In the genomic region with DNA sequence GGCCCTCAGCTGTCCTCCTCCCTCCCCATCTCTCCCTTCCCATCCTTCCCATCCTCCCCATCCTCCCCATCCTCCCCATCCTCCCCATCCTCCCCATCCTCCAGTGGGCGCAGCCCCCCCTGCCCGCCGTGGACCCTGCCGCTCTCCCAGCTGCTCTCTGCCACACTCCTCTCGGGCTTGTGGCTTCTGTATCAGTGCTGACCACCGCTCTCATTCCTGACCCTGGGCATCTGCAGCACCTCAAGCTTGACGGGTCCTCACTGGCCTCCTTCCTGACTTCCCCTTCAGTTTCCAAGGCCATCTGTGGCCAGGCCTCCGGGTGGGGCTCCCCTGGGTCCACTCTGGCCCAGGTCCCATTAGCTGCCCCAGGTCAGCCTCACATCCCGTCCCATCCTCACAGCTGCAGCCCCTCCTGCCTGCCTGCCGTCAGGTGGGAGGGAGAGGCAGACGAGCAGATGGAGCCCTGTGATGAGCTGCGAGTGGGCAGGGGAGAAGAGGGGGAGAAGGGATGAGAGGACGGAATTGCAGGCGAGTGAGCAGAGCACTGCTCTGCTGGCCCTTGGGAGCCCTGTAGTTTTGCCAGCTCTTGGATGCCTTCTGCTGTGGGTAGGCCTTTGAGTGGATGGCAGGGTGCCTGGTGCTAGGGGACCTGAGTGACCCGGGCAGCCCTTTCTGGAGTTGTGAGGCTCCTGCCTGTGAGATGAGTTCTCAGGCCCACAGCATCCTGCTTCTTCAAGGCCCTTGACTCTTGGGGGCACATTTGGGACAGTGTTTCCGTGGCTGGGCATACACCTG, we compare ENCODE assay signal across 18 cellular contexts. TPM values are rescaled to one million over a fixed set of nuclear protein-coding genes. Genes with fewer than 3 reads are reported as not detected.
DNase-seq lines count a peak whose midpoint lies in the region; ATAC-seq, FAIRE-seq and TF ChIP-seq lines count a peak whose summit lies in the region.
"Had no signal": no experiment of that assay in that cellular context is flagged by ENCODE, and none has a peak within 500 bp of the region (broad histone marks: within the 10 kb centered on the region; RNA-seq: fewer than 3 reads in every experiment).

No MANE protein-coding gene starts in this region.

- TF ChIP-seq CTCF in sigmoid colon (IDR thresholded peaks at IDR 0.05) = no peak
- no peak for TF ChIP-seq CTCF in lower leg skin (IDR thresholded peaks at IDR 0.05)
- TF ChIP-seq CTCF in D721Med (IDR thresholded peaks at IDR 0.05; ENCODE audit: insufficient read depth, missing control alignments) = no peak

- no peak for FAIRE-seq in D721Med (lab: Jason Lieb, UNC)
- FAIRE-seq: G401.6, HepG2 had no signal

- no peaks in the 10 kb centered on the region for H3K4me1 ChIP-seq in sigmoid colon
- H3K4me1 ChIP-seq: BE2C had no signal

- peaks cover 2% of the 10 kb centered on the region for H3K36me3 ChIP-seq in H7 (replicated peaks; ENCODE audit: control insufficient read depth, insufficient read depth, low read length)
- H3K36me3 ChIP-seq in sigmoid colon = peaks cover 0 to 31% (median 3%) of the 10 kb centered on the region in 4 donors
- H3K36me3 ChIP-seq: BE2C had no signal

- intact Hi-C loops in left cardiac atrium (cut with DNase I) = no loop called here
- intact Hi-C loops in sigmoid colon (cut with DNase I) = no loop called here
- intact Hi-C loops in lower leg skin (cut with DNase I; ENCODE audit: low total_unique reads) = no loop called here

- ATAC-seq in left cardiac atrium = peak; percentile 32 to 55
- no peak for ATAC-seq in HG02798 (IDR thresholded peaks at IDR 0.05; ENCODE audit: poor library complexity, unreplicated experiment)
- ATAC-seq: CD8-positive, alpha-beta T cell had no signal

- no peaks in the 10 kb centered on the region for H3K9me3 ChIP-seq in sigmoid colon

- TF ChIP-seq POLR2A in sigmoid colon (IDR thresholded peaks at IDR 0.05) = no peak
- no peak for TF ChIP-seq POLR2A in lower leg skin (IDR thresholded peaks at IDR 0.05)

- no peak overlapping the region for H3K27ac ChIP-seq in sigmoid colon

- peak; percentile 57 for DNase-seq in H7
- peak; percentile 13 for DNase-seq in NCI-H524 treated with DMSO at 0.1 percent for 48 hours (lab: John Stamatoyannopoulos, UW)
- DNase-seq in left cardiac atrium = no peak
- peak; percentile 52 for DNase-seq in sigmoid colon
- DNase-seq in lower leg skin (ENCODE audit: low spot score in 2 of 2) = no peak
- DNase-seq in D721Med (ENCODE audit: insufficient read length, low spot score) = no peak
- DNase-seq: BE2C; CD8-positive, alpha-beta T cell; DMS79 treated with DMSO at 0.1 percent for 48 hours; HCEC 1CT; KG1; NCI-H1436; NCI-H2081; NCI-H510A treated with DMSO at 0.1 percent for 48 hours had no signal

- TF ChIP-seq EP300 in sigmoid colon (IDR thresholded peaks at IDR 0.05) = no peak

- WGBS in sigmoid colon, 2 donors = 86 to 96% methylated on average over 16 of the region's 16 CpGs
- WGBS in lower leg skin, 2 donors = 85 to 87% methylated on average over 16 of the region's 16 CpGs

- H3K27me3 ChIP-seq in H7 (ENCODE audit: control insufficient read depth, insufficient read depth, low read length) (no peaks in the 10 kb centered on the region), sigmoid colon (no peaks in the 10 kb centered on the region)
- H3K27me3 ChIP-seq: BE2C had no signal

- H3K4me3 ChIP-seq in H7 (ENCODE audit: insufficient read depth, low read depth, low read length) (no peak overlapping the region), sigmoid colon (no peak overlapping the region), lower leg skin (ENCODE audit: low read depth, poor library complexity, severe bottlenecking) (no peak overlapping the region)

RNA-seq across cellular contexts. Expression of gene LHPP, which starts 35.8 kb away (rescaled TPM):
- 26.2 and 29.6 TPM in 2 replicates for total RNA-seq in H7 (2014; rRNA removed; shearing (Covaris generic))
- total RNA-seq in left cardiac atrium (10 to 100 TPM; 11.6 to 16.4 TPM), sigmoid colon (10 to 100 TPM; 17.5 to 35.7 (median 24.9) TPM), lower leg skin (10 to 100 TPM in 3 of 4 donors, 1 to 10 TPM in 1; 8.7 to 19.9 (median 15.5) TPM)
- 10 to 100 TPM; 17.1 to 22.8 (median 20.6) TPM for polyA plus RNA-seq in sigmoid colon

RNA-seq across cellular contexts. Expression of gene NKX1-2, which starts 47.6 kb away (rescaled TPM):
- total RNA-seq in H7 (2014; rRNA removed; shearing (Covaris generic)) = 57.8 and 65.1 TPM in 2 replicates
- not detected for total RNA-seq in left cardiac atrium
- not detected for total RNA-seq in sigmoid colon
- not detected for polyA plus RNA-seq in sigmoid colon
- total RNA-seq in lower leg skin = 1 to 10 TPM in 3 of 4 donors, under 1 TPM in 1; 0.78 to 2.4 (median 1.3) TPM
- total RNA-seq: CD8-positive, alpha-beta T cell; HepG2 had no signal
- polyA plus RNA-seq: AG04450, HepG2 had no signal

Comparison
In these comparisons a context has a peak if more than half of its experiments do, and no peak if none do; other contexts are left out.
1. DNase-seq: peak in H7 (single experiment), NCI-H524 treated with DMSO at 0.1 percent for 48 hours (single experiment) and sigmoid colon (single experiment); none in left cardiac atrium (single experiment), lower leg skin (0 of 2) and D721Med (single experiment).
2. RNA of gene NKX1-2, which starts 47.6 kb away (total RNA-seq): 57.8 to 65.1 TPM in H7; 0.78 to 2.4 TPM in lower leg skin, not detected in left cardiac atrium and not detected in sigmoid colon; every median in the first group is over 10 times any median in the second.